ENCODE assay signal across 9 cellular contexts in the genomic region with DNA sequence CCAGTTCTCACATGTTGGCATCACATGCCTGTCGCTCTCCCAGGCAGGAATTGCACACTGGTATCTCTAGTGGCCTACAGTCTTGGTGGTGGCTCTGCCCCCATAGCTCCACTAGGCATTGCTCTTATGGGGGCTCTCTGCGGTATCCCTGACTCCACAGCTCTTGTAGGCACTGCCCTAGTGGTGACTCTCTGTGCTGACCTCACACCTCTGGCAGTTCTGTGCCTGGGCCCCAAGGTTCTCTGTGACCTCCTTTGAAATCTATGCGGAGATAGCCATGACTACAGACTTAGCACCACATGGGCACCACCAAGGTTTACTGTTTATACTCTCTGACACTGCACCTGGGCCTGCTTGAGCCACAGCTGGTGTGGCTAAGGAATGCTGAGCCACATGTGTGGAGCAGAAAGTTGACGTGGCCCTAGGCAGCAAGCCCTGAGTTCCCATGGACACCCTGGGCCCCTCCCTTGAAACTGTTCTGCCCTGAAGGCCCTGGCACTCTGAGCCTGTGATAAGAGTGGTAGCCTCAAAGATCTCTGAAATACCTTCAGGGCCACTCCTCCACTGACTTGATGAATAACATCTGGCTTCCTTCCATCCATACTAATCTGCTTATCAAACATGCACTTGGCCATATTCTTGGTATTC. TPM values are rescaled to one million over a fixed set of nuclear protein-coding genes. Genes with fewer than 3 reads are reported as not detected.
DNase-seq lines count a peak whose midpoint lies in the region; TF ChIP-seq lines count a peak whose summit lies in the region.
"Had no signal": no experiment of that assay in that cellular context is flagged by ENCODE, and none has a peak within 500 bp of the region (broad histone marks: within the 10 kb centered on the region; RNA-seq: fewer than 3 reads in every experiment).

No MANE protein-coding gene starts in this region.

- no peaks in the 10 kb centered on the region for H3K27me3 ChIP-seq in CD4-positive, alpha-beta memory T cell (ENCODE audit: insufficient read depth, low read length)

- no peak overlapping the region for H3K4me3 ChIP-seq in CD4-positive, alpha-beta memory T cell (ENCODE audit: low read length in 2 of 2)

- TF ChIP-seq CTCF in RWPE1 (conservative IDR thresholded peaks at IDR 0.05; ENCODE audit: low read depth) (no peak), mesothelial cell of epicardium (IDR thresholded peaks at IDR 0.05; ENCODE audit: unreplicated experiment) (no peak)

- H3K27me3 Mint-ChIP-seq in mesothelial cell of epicardium (ENCODE audit: low read depth): peaks cover 4% of the 10 kb centered on the region
- no peaks in the 10 kb centered on the region for H3K27me3 Mint-ChIP-seq in activated CD4-positive, alpha-beta T cell treated with anti-CD3 and anti-CD28 coated beads, Interleukin-2, amount 10 ng/mL, durations not matched to agents 24 days and 14 days
- H3K27me3 Mint-ChIP-seq in CD4-positive, alpha-beta memory T cell: no peaks in the 10 kb centered on the region

- H3K4me1 ChIP-seq in CD4-positive, alpha-beta memory T cell (ENCODE audit: insufficient read depth, low read length): no peaks in the 10 kb centered on the region

- H3K36me3 Mint-ChIP-seq in mesothelial cell of epicardium: no peaks in the 10 kb centered on the region
- no peaks in the 10 kb centered on the region for H3K36me3 Mint-ChIP-seq in activated CD4-positive, alpha-beta T cell treated with anti-CD3 and anti-CD28 coated beads, Interleukin-2, amount 10 ng/mL, durations not matched to agents 24 days and 14 days (ENCODE audit: low read depth)
- H3K36me3 Mint-ChIP-seq in CD4-positive, alpha-beta memory T cell: no peaks in the 10 kb centered on the region

- POLR2A ChIA-PET in RWPE1 (lab: Yijun Ruan, JAX; ENCODE audit: low non-redundant PET): no interaction called here
- POLR2A ChIA-PET in CD4-positive, alpha-beta memory T cell (lab: Charles Lee; ENCODE audit: partially characterized antibody): interaction anchor here (0.6 to 1.3 kb wide), 2 partner anchors 9 to 580 kb away, joined by 3 read pairs; no protein-coding TSS in a partner anchor

- no peak overlapping the region for H3K4me3 Mint-ChIP-seq in mesothelial cell of epicardium
- no peak overlapping the region for H3K4me3 Mint-ChIP-seq in activated CD4-positive, alpha-beta T cell treated with anti-CD3 and anti-CD28 coated beads, Interleukin-2, amount 10 ng/mL, durations not matched to agents 24 days and 14 days
- H3K4me3 Mint-ChIP-seq in CD4-positive, alpha-beta memory T cell: no peak overlapping the region

- H3K27ac ChIP-seq in RWPE1: peak overlapping the region; percentile 65
- peak overlapping the region; percentile 24 for H3K27ac ChIP-seq in epithelial cell of prostate
- no peak overlapping the region for H3K27ac ChIP-seq in CD4-positive, alpha-beta memory T cell (ENCODE audit: low read depth, low read length)
- H3K27ac ChIP-seq: HL-60 had no signal

- H3K9me3 Mint-ChIP-seq in mesothelial cell of epicardium: no peaks in the 10 kb centered on the region
- no peaks in the 10 kb centered on the region for H3K9me3 Mint-ChIP-seq in activated CD4-positive, alpha-beta T cell treated with anti-CD3 and anti-CD28 coated beads, Interleukin-2, amount 10 ng/mL, durations not matched to agents 24 days and 14 days
- no peaks in the 10 kb centered on the region for H3K9me3 Mint-ChIP-seq in CD4-positive, alpha-beta memory T cell

- peak; percentile 45 for DNase-seq in RWPE1 (ENCODE audit: low spot score)
- DNase-seq in epithelial cell of prostate (ENCODE audit: low read depth, low spot score): peak; percentile 45
- peak in 1 of 2 experiments; percentile 44 for DNase-seq in mesothelial cell of epicardium (ENCODE audit: low spot score in 2 of 2, unreplicated experiment in 2 of 2)
- DNase-seq in ureter (ENCODE audit: low spot score): peak; percentile 46
- no peak for DNase-seq in activated CD4-positive, alpha-beta T cell treated with anti-CD3 and anti-CD28 coated beads, Interleukin-2, amount 10 ng/mL, durations not matched to agents 24 days and 14 days
- DNase-seq in CD4-positive, alpha-beta memory T cell: no peak
- DNase-seq in NOMO-1 (lab: John Stamatoyannopoulos, UW; ENCODE audit: unreplicated experiment in 2 of 2): no peak
- DNase-seq: anterior cingulate cortex had no signal

- H3K9me3 ChIP-seq in CD4-positive, alpha-beta memory T cell (ENCODE audit: control insufficient read depth in 1 of 2, low read length in 2 of 2): no peaks in the 10 kb centered on the region

- peak overlapping the region; percentile 78 for H3K27ac Mint-ChIP-seq in mesothelial cell of epicardium
- H3K27ac Mint-ChIP-seq in activated CD4-positive, alpha-beta T cell treated with anti-CD3 and anti-CD28 coated beads, Interleukin-2, amount 10 ng/mL, durations not matched to agents 24 days and 14 days: no peak overlapping the region
- H3K27ac Mint-ChIP-seq in CD4-positive, alpha-beta memory T cell: peak overlapping the region in 2 of 7 donors; percentile 30 to 49

- H3K4me1 Mint-ChIP-seq in mesothelial cell of epicardium: peaks cover 23% of the 10 kb centered on the region
- no peaks in the 10 kb centered on the region for H3K4me1 Mint-ChIP-seq in activated CD4-positive, alpha-beta T cell treated with anti-CD3 and anti-CD28 coated beads, Interleukin-2, amount 10 ng/mL, durations not matched to agents 24 days and 14 days
- H3K4me1 Mint-ChIP-seq in CD4-positive, alpha-beta memory T cell: peaks cover 0 to 2% (median 1%) of the 10 kb centered on the region in 4 donors

- intact Hi-C loops in activated CD4-positive, alpha-beta T cell treated with anti-CD3 and anti-CD28 coated beads, Interleukin-2, amount 10 ng/mL, durations not matched to agents 24 days and 14 days (cut with micrococcal nuclease): no loop called here
- intact Hi-C loops in CD4-positive, alpha-beta memory T cell (cut with micrococcal nuclease): loop anchor here (10.0 kb wide), 1 partner anchor 183 kb away; the partner anchor contains the start of gene CENPE

- CTCF ChIA-PET in RWPE1 (lab: Yijun Ruan, JAX): interaction anchor here (1.1 to 1.8 kb wide), 2 partner anchors 80 to 391 kb away, joined by 4 to 6 read pairs; no protein-coding TSS in a partner anchor
- CTCF ChIA-PET in CD4-positive, alpha-beta memory T cell (lab: Charles Lee; ENCODE audit: partially characterized antibody): interaction anchor here (1.0 to 3.2 kb wide), 4 partner anchors 80 to 563 kb away, joined by 3 to 9 read pairs (median 6); no protein-coding TSS in a partner anchor

- H3K36me3 ChIP-seq in CD4-positive, alpha-beta memory T cell (ENCODE audit: insufficient read depth, low read length): no peaks in the 10 kb centered on the region

RNA-seq across cellular contexts. Expression of gene SLC9B1, which starts 8.0 kb away (rescaled TPM):
- total RNA-seq in mesothelial cell of epicardium (3.2 to 4.7 TPM (median 4.5 TPM) in 3 replicates), ureter (1.8 TPM)
- 0.23 and 0.47 TPM in 2 replicates for total RNA-seq in activated CD4-positive, alpha-beta T cell treated with anti-CD3 and anti-CD28 coated beads, Interleukin-2, amount 10 ng/mL, durations not matched to agents 24 days and 14 days
- total RNA-seq in CD4-positive, alpha-beta memory T cell: 1 to 10 TPM; 3.2 to 5.2 TPM
- polyA plus RNA-seq in CD4-positive, alpha-beta memory T cell: 1 to 10 TPM; 2.0 to 4.2 TPM

Comparison
In these comparisons a context has a peak if more than half of its experiments do, and no peak if none do; other contexts are left out.
1. DNase-seq: peak in RWPE1 (single experiment), epithelial cell of prostate (single experiment) and ureter (single experiment); none in activated CD4-positive, alpha-beta T cell treated with anti-CD3 and anti-CD28 coated beads, Interleukin-2, amount 10 ng/mL, durations not matched to agents 24 days and 14 days (single experiment), CD4-positive, alpha-beta memory T cell (0 of 5) and NOMO-1 (0 of 2).